In genomic region chr20:34676642-34677373, GRCh38 we compare ENCODE assay signal across 1 cellular context.
A peak's percentile ranks its signal among the peaks of the same experiment; 100 is the strongest.
TF ChIP-seq lines count a peak whose summit lies in the region.

TSS of gene PIGU (minus strand) at chr20:34677092. CDS start at chr20:34677085, 7 bp downstream.

TF ChIP-seq in HepG2, 621 proteins besides CTCF, POLR2A, EP300 and RAD21 (continued from another document and continues in another):
- TF ChIP-seq AKNA (CRISPR knock-in tag; IDR thresholded peaks at IDR 0.05; ENCODE audit: borderline replicate concordance) (no peak), RBAK (CRISPR knock-in tag; IDR thresholded peaks at IDR 0.05) (no peak), MIXL1 (CRISPR knock-in tag; IDR thresholded peaks at IDR 0.05) (peak; percentile 79; the same call in 1 of the 2 replicates), ZNF788 (CRISPR knock-in tag; IDR thresholded peaks at IDR 0.05; ENCODE audit: borderline replicate concordance) (peak; percentile 93), ZNF609 (CRISPR knock-in tag; IDR thresholded peaks at IDR 0.05; ENCODE audit: borderline replicate concordance) (peak; percentile 71; the same call in 1 of the 2 replicates), ARID4A (CRISPR knock-in tag; IDR thresholded peaks at IDR 0.05; ENCODE audit: borderline replicate concordance) (peak; percentile 99), NAIF1 (CRISPR knock-in tag; IDR thresholded peaks at IDR 0.05; ENCODE audit: borderline replicate concordance) (peak; percentile 95; the same call in 1 of the 2 replicates), TGIF2 (CRISPR knock-in tag; IDR thresholded peaks at IDR 0.05) (peak; percentile 94), ZNF577 (CRISPR knock-in tag; IDR thresholded peaks at IDR 0.05; ENCODE audit: borderline replicate concordance, low read depth) (no peak), ZEB1 (IDR thresholded peaks at IDR 0.05; ENCODE audit: insufficient replicate concordance, low read depth) (peak; percentile 86), ZNF556 (CRISPR knock-in tag; IDR thresholded peaks at IDR 0.05; ENCODE audit: borderline replicate concordance) (peak; percentile 87), ZNF691 (CRISPR knock-in tag; IDR thresholded peaks at IDR 0.05; ENCODE audit: borderline replicate concordance, low read depth) (peak; percentile 54; the same call in 1 of the 2 replicates), MATR3 (CRISPR knock-in tag; IDR thresholded peaks at IDR 0.05) (no peak), TP53 (CRISPR knock-in tag; conservative IDR thresholded peaks at IDR 0.05) (0 out of 2 replicates have a peak, but pooled peaks have one; percentile 85), MNT (IDR thresholded peaks at IDR 0.05) (peak; percentile 76), ZNF280D (CRISPR knock-in tag; IDR thresholded peaks at IDR 0.05) (peak; percentile 73; the same call in 1 of the 2 replicates), ZNF205 (CRISPR knock-in tag; IDR thresholded peaks at IDR 0.05) (peak; percentile 80), ZSCAN9 (CRISPR knock-in tag; IDR thresholded peaks at IDR 0.05; ENCODE audit: borderline replicate concordance) (peak; percentile 96), ZNF414 (CRISPR knock-in tag; IDR thresholded peaks at IDR 0.05) (peak; percentile 51; the same call in 1 of the 2 replicates), SMAD9 (CRISPR knock-in tag; IDR thresholded peaks at IDR 0.05) (no peak; the same call in 1 of the 2 replicates)
